Comparison of ENCODE assay signal across 1 cellular context in genomic region chr5:132825165-132825823, GRCh38.
A peak's percentile ranks its signal among the peaks of the same experiment; 100 is the strongest.
TF ChIP-seq lines count a peak whose summit lies in the region.

No MANE protein-coding gene starts in this region.

TF ChIP-seq in K562, 482 proteins besides CTCF, POLR2A, EP300 and RAD21:
- TF ChIP-seq HCFC1 (IDR thresholded peaks at IDR 0.05; ENCODE audit: low read depth, low read length) (no peak), ZBTB33 (CRISPR knock-in tag; IDR thresholded peaks at IDR 0.05) (peak; percentile 23; the same call in 1 of the 2 replicates), RBFOX2 (IDR thresholded peaks at IDR 0.05; ENCODE audit: low read depth, low read length) (peak; percentile 30)
